Comparison of ENCODE assay signal across 22 cellular contexts in genomic region chr12:124601699-124602098, GRCh38.
"Had no signal": no experiment of that assay in that cellular context is flagged by ENCODE, and none has a peak within 500 bp of the region (broad histone marks: within the 10 kb centered on the region; RNA-seq: fewer than 3 reads in every experiment).

No MANE protein-coding gene starts in this region.

- ATAC-seq: activated CD4-positive, alpha-beta T cell treated with anti-CD3 and anti-CD28 coated beads for 36 hours; activated T-cell treated with anti-CD3 and anti-CD28 coated beads, Interleukin-2, amount 50 U/mL, for 4 hours; left lung; naive thymus-derived CD4-positive, alpha-beta T cell; right lobe of liver; stimulated activated effector memory CD8-positive, alpha-beta T cell treated with anti-CD3 and anti-CD28 coated beads, Interleukin-12 subunit alpha, Interleukin-12 subunit beta, amount 100 ng/mL, for 72 hours; WTC11 had no signal

- H3K27ac ChIP-seq: colonic mucosa, dorsolateral prefrontal cortex, esophagus squamous epithelium, left lung, neural progenitor cell, right lobe of liver, stomach had no signal

- DNase-seq: activated CD4-positive, alpha-beta T cell treated with anti-CD3 and anti-CD28 coated beads for 36 hours; activated CD4-positive, alpha-beta T cell treated with anti-CD3 and anti-CD28 coated beads, Interleukin-2, amount 50 U/mL, for 4 hours; activated CD8-positive, alpha-beta memory T cell treated with anti-CD3 and anti-CD28 coated beads, Interleukin-2, amount 50 U/mL, for 48 hours; activated naive CD4-positive, alpha-beta T cell treated with anti-CD3 and anti-CD28 coated beads for 36 hours; activated naive CD8-positive, alpha-beta T cell treated with anti-CD3 and anti-CD28 coated beads, Interleukin-2, amount 10 ng/mL, durations not matched to agents 7 days and 5 days; activated T-cell treated with anti-CD3 and anti-CD28 coated beads, Interleukin-2, amount 50 U/mL, for 4 hours; amniotic stem cell; colonic mucosa; dorsolateral prefrontal cortex; esophagus squamous epithelium; immature natural killer cell; left lung; naive thymus-derived CD4-positive, alpha-beta T cell; small intestine; stimulated activated CD4-positive, alpha-beta T cell treated with anti-CD3 and anti-CD28 coated beads, Interleukin-2, amount 100 ng/mL, for 24 hours; stomach; T1000 had no signal

- H3K4me3 ChIP-seq: colonic mucosa, dorsolateral prefrontal cortex, esophagus squamous epithelium, left lung, lung, neural progenitor cell, right lobe of liver, stomach had no signal
